In the genomic region with DNA sequence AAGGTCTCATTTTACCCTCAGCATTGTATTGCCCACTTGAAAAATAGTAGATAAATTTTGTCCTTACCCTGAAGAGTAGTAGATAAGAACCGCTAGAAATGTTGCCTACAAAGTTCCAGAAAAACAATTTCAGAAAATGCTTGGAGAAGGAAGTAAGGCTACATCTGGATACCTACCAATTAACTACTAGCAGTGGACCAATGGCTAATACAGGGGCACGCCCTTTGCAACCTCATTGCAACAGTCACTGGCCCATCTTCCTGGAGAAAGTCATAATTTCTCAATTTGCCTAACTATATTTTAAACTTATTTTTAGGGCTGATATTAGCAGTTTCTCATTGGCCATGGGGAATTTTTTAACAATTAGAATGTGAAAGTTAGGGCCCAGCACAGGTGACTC, we compare ENCODE assay signal across 30 cellular contexts.
"Had no signal": no experiment of that assay in that cellular context is flagged by ENCODE, and none has a peak within 500 bp of the region (broad histone marks: within the 10 kb centered on the region; RNA-seq: fewer than 3 reads in every experiment).

No MANE protein-coding gene starts in this region.

- H3K4me3 ChIP-seq: adrenal gland, ascending aorta, cardiac muscle cell had no signal

- ATAC-seq: activated CD8-positive, alpha-beta T cell treated with anti-CD3 and anti-CD28 coated beads for 36 hours; activated naive CD4-positive, alpha-beta T cell treated with anti-CD3 and anti-CD28 coated beads, Interleukin-2, amount 50 U/mL, for 72 hours; activated T-cell treated with anti-CD3 and anti-CD28 coated beads, Interleukin-2, amount 50 U/mL, for 4 hours; activated T-cell treated with anti-CD3 and anti-CD28 coated beads, Interleukin-2, amount 50 U/mL, for 72 hours; activated T-helper 17 cell treated with anti-CD3 and anti-CD28 coated beads, Interleukin-2, amount 50 U/mL, for 72 hours; T-cell; T-helper 17 cell had no signal

- DNase-seq: activated B cell treated with CpG ODN at 0.5 μM for 24 hours; activated CD4-positive, alpha-beta memory T cell treated with anti-CD3 and anti-CD28 coated beads for 36 hours; activated CD4-positive, alpha-beta T cell treated with anti-CD3 and anti-CD28 coated beads for 4 hours; activated CD4-positive, alpha-beta T cell treated with anti-CD3 and anti-CD28 coated beads, Interleukin-2, amount 10 ng/mL, durations not matched to agents 24 days and 14 days; activated CD4-positive, alpha-beta T cell treated with anti-CD3 and anti-CD28 coated beads, Interleukin-2, amount 50 U/mL, for 1 hour; activated CD4-positive, alpha-beta T cell treated with anti-CD3 and anti-CD28 coated beads, Interleukin-2, amount 50 U/mL, for 4 hours; activated CD4-positive, CD25-positive, alpha-beta regulatory T cell treated with anti-CD3 and anti-CD28 coated beads, Interleukin-2, amount 50 U/mL, for 72 hours; activated CD8-positive, alpha-beta memory T cell treated with anti-CD3 and anti-CD28 coated beads, Interleukin-2, amount 50 U/mL, for 4 hours; activated CD8-positive, alpha-beta T cell treated with anti-CD3 and anti-CD28 coated beads for 36 hours; activated effector memory CD4-positive, alpha-beta T cell treated with anti-CD3 and anti-CD28 coated beads, Interleukin-2, amount 50 U/mL, for 16 hours; activated gamma-delta T cell treated with Interleukin-2 at 50 U/mL for 16 hours; activated naive CD4-positive, alpha-beta T cell; activated naive CD4-positive, alpha-beta T cell treated with anti-CD3 and anti-CD28 coated beads for 36 hours; activated naive CD4-positive, alpha-beta T cell treated with anti-CD3 and anti-CD28 coated beads, Interleukin-2, amount 50 U/mL, for 16 hours; activated naive CD8-positive, alpha-beta T cell treated with anti-CD3 and anti-CD28 coated beads for 36 hours; activated T-cell treated with anti-CD3 and anti-CD28 coated beads for 4 hours; activated T-cell treated with anti-CD3 and anti-CD28 coated beads, Interleukin-2, amount 50 U/mL, for 1 hour; activated T-cell treated with anti-CD3 and anti-CD28 coated beads, Interleukin-2, amount 50 U/mL, for 4 hours; activated T-cell treated with anti-CD3 and anti-CD28 coated beads, Interleukin-2, amount 50 U/mL, for 72 hours; adrenal gland; amniotic stem cell; caudate nucleus; cerebellar nuclear complex; T-cell; T-helper 17 cell; T1000 had no signal
